Comparison of ENCODE assay signal across 19 cellular contexts in the genomic region with DNA sequence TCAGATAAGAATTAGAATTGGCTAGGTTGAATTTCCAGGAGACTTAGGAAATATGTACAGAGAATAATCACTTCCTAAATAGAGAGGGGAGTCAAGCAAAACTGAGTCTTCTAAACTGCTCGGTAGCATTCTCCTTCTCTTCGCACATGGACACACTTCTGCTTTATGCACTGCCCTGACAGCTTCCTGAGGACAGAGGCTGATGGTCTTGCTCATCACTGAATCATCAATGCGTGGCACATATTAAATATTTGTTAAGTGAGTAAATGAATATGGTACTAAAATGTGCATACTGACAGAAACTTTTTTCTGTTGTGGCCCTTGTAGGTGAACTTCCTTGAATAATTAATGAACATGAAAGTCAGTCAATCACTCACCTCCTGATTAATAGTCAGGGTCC.
DNase-seq lines count a peak whose midpoint lies in the region; ATAC-seq and TF ChIP-seq lines count a peak whose summit lies in the region.
"Had no signal": no experiment of that assay in that cellular context is flagged by ENCODE, and none has a peak within 500 bp of the region (broad histone marks: within the 10 kb centered on the region; RNA-seq: fewer than 3 reads in every experiment).

No MANE protein-coding gene starts in this region.

- H3K27me3 ChIP-seq in BJ (ENCODE audit: control insufficient read depth, insufficient read depth, low read length), result no peaks in the 10 kb centered on the region
- H3K27me3 ChIP-seq: vagina had no signal

- CTCF ChIA-PET in BJ (lab: Yijun Ruan, JAX), result no interaction called here

- DNase-seq in BJ (ENCODE audit: low read depth) (peak; percentile 28), Kasumi-1 (lab: John Stamatoyannopoulos, UW) (peak; percentile 21 to 47), astrocyte of the spinal cord (ENCODE audit: low read depth, low spot score) (peak; percentile 64), kidney tubule cell (ENCODE audit: low spot score) (peak; percentile 94), NCI-H2029 (lab: John Stamatoyannopoulos, UW) (no peak), NCI-H2081 (lab: John Stamatoyannopoulos, UW) (no peak)
- DNase-seq: activated CD8-positive, alpha-beta T cell treated with anti-CD3 and anti-CD28 coated beads for 36 hours; activated effector memory CD4-positive, alpha-beta T cell treated with Interleukin-2 at 50 U/mL for 16 hours; CD4-positive, alpha-beta memory T cell; left ventricle myocardium superior; NCI-H1105 treated with DMSO at 0.1 percent for 48 hours; right cardiac atrium; RPMI8226; stimulated activated naive B cell treated with anti-CD40 and anti-IgM and Interleukin-4, amounts not matched to agents 10 μg/mL and 1 μg/mL and 100 μg/mL, for 72 hours; T-helper 9 cell had no signal

- TF ChIP-seq CTCF in BJ (IDR thresholded peaks at IDR 0.05; ENCODE audit: insufficient read depth, low read depth, low read length) (no peak), astrocyte of the spinal cord (IDR thresholded peaks at IDR 0.05; ENCODE audit: low read depth, low read length) (no peak)

- H3K36me3 ChIP-seq in BJ (ENCODE audit: control insufficient read depth, insufficient read depth, low read length), result no peaks in the 10 kb centered on the region
- H3K36me3 ChIP-seq: HAP-1, vagina had no signal

- ATAC-seq in HG02852 (IDR thresholded peaks at IDR 0.05; ENCODE audit: unreplicated experiment), result no peak
- no peak for ATAC-seq in GM19397 (IDR thresholded peaks at IDR 0.05; ENCODE audit: unreplicated experiment)
- ATAC-seq: activated CD8-positive, alpha-beta T cell treated with anti-CD3 and anti-CD28 coated beads for 36 hours; left ventricle myocardium superior; right cardiac atrium; stimulated activated naive B cell treated with anti-CD40 and anti-IgM and Interleukin-4, amounts not matched to agents 10 μg/mL and 1 μg/mL and 100 μg/mL, for 72 hours had no signal

- H3K4me3 ChIP-seq in BJ (ENCODE audit: low read depth, low read length) (no peak overlapping the region), astrocyte of the spinal cord (ENCODE audit: low read depth, low read length) (no peak overlapping the region)
- H3K4me3 ChIP-seq: HAP-1, vagina had no signal

- in situ Hi-C loops in astrocyte of the spinal cord (cut with HindIII; ENCODE audit: low sequenced_read_pairs), result no loop called here

- POLR2A ChIA-PET in BJ (lab: Charles Lee), result no interaction called here

Comparison
In these comparisons a context has a peak if more than half of its experiments do, and no peak if none do; other contexts are left out.
1. DNase-seq: peak in BJ (single experiment), Kasumi-1 (2 of 2), astrocyte of the spinal cord (single experiment) and kidney tubule cell (single experiment); none in NCI-H2029 (single experiment) and NCI-H2081 (0 of 2).